ENCODE assay signal across 13 cellular contexts in the genomic region with DNA sequence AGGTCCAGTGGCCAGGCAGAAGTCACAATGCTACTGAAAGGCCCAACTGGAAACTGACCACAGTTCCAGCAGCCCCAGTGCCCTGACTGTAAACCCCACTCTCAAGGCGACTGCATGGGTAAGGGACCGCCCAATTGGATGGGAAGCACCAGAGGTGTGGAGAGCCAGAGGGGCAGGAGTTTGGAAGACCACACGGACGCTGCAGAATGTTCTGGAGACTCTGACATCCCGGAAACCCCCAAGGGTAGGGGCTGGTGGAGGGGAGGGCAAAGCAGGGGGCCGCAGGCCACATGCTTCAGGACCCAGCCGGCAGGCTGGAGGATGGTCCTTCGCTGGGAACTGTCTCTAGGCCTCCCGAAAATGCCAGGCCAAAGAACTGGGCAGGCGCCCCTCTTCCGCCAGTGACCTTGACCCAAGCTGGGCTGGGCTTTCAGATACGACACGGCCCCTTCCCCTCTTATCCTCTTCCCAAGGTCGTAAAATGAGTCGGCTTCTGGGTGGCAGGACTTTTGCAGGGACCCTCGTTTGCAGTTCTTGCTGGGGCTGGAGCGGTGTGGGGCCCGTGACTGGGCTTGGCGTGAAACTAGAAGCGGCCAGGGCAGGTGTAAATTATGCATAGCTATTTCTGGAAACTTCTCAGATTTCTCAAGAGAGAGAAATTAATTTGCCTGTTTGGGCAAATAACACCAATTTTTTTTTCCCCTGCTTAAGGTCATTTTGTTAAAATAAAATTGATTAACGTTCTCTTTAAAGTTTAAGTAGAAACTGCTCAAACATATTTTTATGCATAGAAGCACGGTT.
DNase-seq lines count a peak whose midpoint lies in the region; ATAC-seq and TF ChIP-seq lines count a peak whose summit lies in the region.
"Had no signal": no experiment of that assay in that cellular context is flagged by ENCODE, and none has a peak within 500 bp of the region (broad histone marks: within the 10 kb centered on the region; RNA-seq: fewer than 3 reads in every experiment).

No MANE protein-coding gene starts in this region.

- peak; percentile 48 for ATAC-seq in GM18867 (IDR thresholded peaks at IDR 0.05; ENCODE audit: unreplicated experiment)
- ATAC-seq in RWPE2 (ENCODE audit: low read depth): no peak
- peak in 1 of 2 donors; percentile 27 for ATAC-seq in gastrocnemius medialis
- ATAC-seq in body of pancreas: no peak
- ATAC-seq: CD8-positive, alpha-beta T cell had no signal

- no peaks in the 10 kb centered on the region for H3K4me1 ChIP-seq in RWPE2 (ENCODE audit: insufficient read depth, poor library complexity, severe bottlenecking)
- H3K4me1 ChIP-seq in gastrocnemius medialis: peaks cover 11 to 14% of the 10 kb centered on the region in 2 donors
- peaks cover 8% of the 10 kb centered on the region for H3K4me1 ChIP-seq in body of pancreas
- H3K4me1 ChIP-seq: prostate gland had no signal

- H3K27ac ChIP-seq in RWPE2 (ENCODE audit: poor library complexity, severe bottlenecking) (no peak overlapping the region), gastrocnemius medialis (peak overlapping the region; percentile 67 to 85 (median 80)), body of pancreas (peak overlapping the region in 1 of 4 donors; percentile 46)
- H3K27ac ChIP-seq: prostate gland had no signal

- H3K4me3 ChIP-seq in RWPE2 (ENCODE audit: severe bottlenecking) (no peak overlapping the region), iPS-18c (ENCODE audit: insufficient read depth, low read depth, low read length) (peak overlapping the region; percentile 20; the same call in 1 of the 2 replicates), gastrocnemius medialis (peak overlapping the region; percentile 36 to 49 (median 48)), body of pancreas (no peak overlapping the region)

- no peak for TF ChIP-seq POLR2A in gastrocnemius medialis (IDR thresholded peaks at IDR 0.05)
- TF ChIP-seq POLR2A in body of pancreas (IDR thresholded peaks at IDR 0.05): no peak

- in situ Hi-C loops in gastrocnemius medialis (cut with MboI; ENCODE audit: low sequenced_read_pairs in 4 of 4): loop anchor here in 1 of 4 donors (25.0 kb wide), 1 partner anchor 378 kb away; a partner anchor contains a TSS

- H3K27me3 ChIP-seq in RWPE2 (ENCODE audit: insufficient read depth, poor library complexity, severe bottlenecking): peaks cover 16% of the 10 kb centered on the region
- H3K27me3 ChIP-seq in gastrocnemius medialis: no peaks in the 10 kb centered on the region
- no peaks in the 10 kb centered on the region for H3K27me3 ChIP-seq in body of pancreas

- intact Hi-C loops in gastrocnemius medialis (cut with DNase I; ENCODE audit: low total_unique reads) (loop anchor here (2.0 kb wide), 2 partner anchors 27 to 59 kb away; no protein-coding TSS in a partner anchor), body of pancreas (cut with DNase I) (no loop called here)

- H3K36me3 ChIP-seq in RWPE2 (ENCODE audit: low read depth) (no peaks in the 10 kb centered on the region), gastrocnemius medialis (no peaks in the 10 kb centered on the region), body of pancreas (replicated peaks in 1 of 2; ENCODE audit: insufficient read depth in 1 of 2, low read depth in 2 of 2) (no peaks in the 10 kb centered on the region)
- H3K36me3 ChIP-seq: prostate gland had no signal

- WGBS in body of pancreas, 2 donors: 33% methylated on average over 12 to 22 of the region's 22 CpGs

- DNase-seq in RWPE2 (ENCODE audit: low spot score) (peak; percentile 29), gastrocnemius medialis (no peak), NCI-H1694 (lab: John Stamatoyannopoulos, UW) (no peak), body of pancreas (no peak), NCI-H345 (lab: John Stamatoyannopoulos, UW) (no peak), T-helper 2 cell (no peak)
- DNase-seq: NCI-H187 treated with DMSO at 0.1 percent for 48 hours; stimulated activated CD4-positive, alpha-beta T cell treated with anti-CD3 and anti-CD28 coated beads, Interleukin-4, amount 100 ng/mL, for 24 hours; stimulated activated naive CD4-positive, alpha-beta T cell treated with Interleukin-2 at 50 U/mL for 16 hours had no signal

- TF ChIP-seq CTCF in RWPE2 (IDR thresholded peaks at IDR 0.05; ENCODE audit: poor library complexity, severe bottlenecking): no peak
- TF ChIP-seq CTCF in gastrocnemius medialis (IDR thresholded peaks at IDR 0.05 in 4 of 5, conservative IDR thresholded peaks at IDR 0.05 in 1 of 5): no peak
- TF ChIP-seq CTCF in body of pancreas (IDR thresholded peaks at IDR 0.05): no peak

- H3K9me3 ChIP-seq in RWPE2 (ENCODE audit: severe bottlenecking): no peaks in the 10 kb centered on the region
- no peaks in the 10 kb centered on the region for H3K9me3 ChIP-seq in iPS-18c (ENCODE audit: control insufficient read depth, insufficient read depth, low read length)
- no peaks in the 10 kb centered on the region for H3K9me3 ChIP-seq in gastrocnemius medialis
- no peaks in the 10 kb centered on the region for H3K9me3 ChIP-seq in body of pancreas
- H3K9me3 ChIP-seq: prostate gland had no signal

Comparison
In these comparisons a context has a peak if more than half of its experiments do, and no peak if none do; other contexts are left out.
1. H3K4me3 ChIP-seq: peak in iPS-18c (single experiment) and gastrocnemius medialis (4 of 4); none in RWPE2 (single experiment) and body of pancreas (0 of 2).